Comparison of ENCODE assay signal across 21 cellular contexts in genomic region chrX:7153231-7153630, GRCh38. TPM values are rescaled to one million over a fixed set of nuclear protein-coding genes. Genes with fewer than 3 reads are reported as not detected.
DNase-seq lines count a peak whose midpoint lies in the region; ATAC-seq, FAIRE-seq and TF ChIP-seq lines count a peak whose summit lies in the region.
"Had no signal": no experiment of that assay in that cellular context is flagged by ENCODE, and none has a peak within 500 bp of the region (broad histone marks: within the 10 kb centered on the region; RNA-seq: fewer than 3 reads in every experiment).

No MANE protein-coding gene starts in this region.

- H3K27ac Mint-ChIP-seq in stimulated activated naive CD8-positive, alpha-beta T cell treated with anti-CD3 and anti-CD28 coated beads, Interleukin-15, Interleukin-2, amounts not matched to agents 100 ng/mL and 50 ng/mL, for 24 hours = peak overlapping the region; percentile 61
- no peak overlapping the region for H3K27ac Mint-ChIP-seq in stimulated activated naive CD8-positive, alpha-beta T cell treated with anti-CD3 and anti-CD28 coated beads, Interleukin-15, amount 100 ng/mL, for 72 hours
- peak overlapping the region; percentile 56 for H3K27ac Mint-ChIP-seq in stimulated activated effector memory CD8-positive, alpha-beta T cell treated with anti-CD3 and anti-CD28 coated beads, Interleukin-12 subunit alpha, Interleukin-12 subunit beta, amount 100 ng/mL, for 72 hours
- H3K27ac Mint-ChIP-seq: B cell; CD4-positive, CD25-positive, alpha-beta regulatory T cell; CD8-positive, alpha-beta T cell had no signal

- no peak overlapping the region for H2AFZ ChIP-seq in GM12878 (ENCODE audit: control insufficient read depth, low read depth, low read length)

- H3K4me1 Mint-ChIP-seq in stimulated activated naive CD8-positive, alpha-beta T cell treated with anti-CD3 and anti-CD28 coated beads, Interleukin-15, Interleukin-2, amounts not matched to agents 100 ng/mL and 50 ng/mL, for 24 hours (ENCODE audit: low read depth) = no peaks in the 10 kb centered on the region
- H3K4me1 Mint-ChIP-seq in stimulated activated naive CD8-positive, alpha-beta T cell treated with anti-CD3 and anti-CD28 coated beads, Interleukin-15, amount 100 ng/mL, for 72 hours = no peaks in the 10 kb centered on the region
- no peaks in the 10 kb centered on the region for H3K4me1 Mint-ChIP-seq in stimulated activated effector memory CD8-positive, alpha-beta T cell treated with anti-CD3 and anti-CD28 coated beads, Interleukin-12 subunit alpha, Interleukin-12 subunit beta, amount 100 ng/mL, for 72 hours
- H3K4me1 Mint-ChIP-seq: B cell had no signal

- no peak for TF ChIP-seq RAD21 in GM12878 (IDR thresholded peaks at IDR 0.05; ENCODE audit: insufficient read depth, low read depth, low read length)

- H3K4me3 Mint-ChIP-seq in stimulated activated naive CD8-positive, alpha-beta T cell treated with anti-CD3 and anti-CD28 coated beads, Interleukin-15, Interleukin-2, amounts not matched to agents 100 ng/mL and 50 ng/mL, for 24 hours = no peak overlapping the region
- no peak overlapping the region for H3K4me3 Mint-ChIP-seq in stimulated activated naive CD8-positive, alpha-beta T cell treated with anti-CD3 and anti-CD28 coated beads, Interleukin-15, amount 100 ng/mL, for 72 hours
- no peak overlapping the region for H3K4me3 Mint-ChIP-seq in stimulated activated effector memory CD8-positive, alpha-beta T cell treated with anti-CD3 and anti-CD28 coated beads, Interleukin-12 subunit alpha, Interleukin-12 subunit beta, amount 100 ng/mL, for 72 hours
- H3K4me3 Mint-ChIP-seq: B cell; CD4-positive, CD25-positive, alpha-beta regulatory T cell; CD8-positive, alpha-beta T cell had no signal

- no peak overlapping the region for H3K9ac ChIP-seq in GM12878 (ENCODE audit: control insufficient read depth, insufficient read depth, low read length)
- H3K9ac ChIP-seq: BLaER1 had no signal

- RAD21 ChIA-PET in GM12878 (lab: Charles Lee; ENCODE audit: unreplicated experiment) = interaction anchor here (1.1 kb wide), 1 partner anchor 9 kb away, joined by 3 read pairs; no protein-coding TSS in a partner anchor

- H3K27me3 Mint-ChIP-seq in stimulated activated naive CD8-positive, alpha-beta T cell treated with anti-CD3 and anti-CD28 coated beads, Interleukin-15, Interleukin-2, amounts not matched to agents 100 ng/mL and 50 ng/mL, for 24 hours = no peaks in the 10 kb centered on the region
- H3K27me3 Mint-ChIP-seq in stimulated activated naive CD8-positive, alpha-beta T cell treated with anti-CD3 and anti-CD28 coated beads, Interleukin-15, amount 100 ng/mL, for 72 hours = no peaks in the 10 kb centered on the region
- H3K27me3 Mint-ChIP-seq: B cell; CD4-positive, CD25-positive, alpha-beta regulatory T cell had no signal

- no peak for TF ChIP-seq POLR2A in GM12878 (IDR thresholded peaks at IDR 0.05; ENCODE audit: low read depth, low read length)

- no peaks in the 10 kb centered on the region; the same call in 1 of the 2 replicates for H3K79me2 ChIP-seq in GM12878 (ENCODE audit: control insufficient read depth, insufficient read depth, low read length)

- no peaks in the 10 kb centered on the region; a peak in 1 of 4 replicates for H3K36me3 ChIP-seq in GM12878 (ENCODE audit: control insufficient read depth in 2 of 2, insufficient read depth in 2 of 2, low read length in 1 of 2)

- no peaks in the 10 kb centered on the region for H3K9me3 ChIP-seq in GM12878 (replicated peaks; ENCODE audit: control insufficient read depth, insufficient read depth, low read length)
- H3K9me3 ChIP-seq: BLaER1, Caco-2 had no signal

- FAIRE-seq in GM12878 (lab: Jason Lieb, UNC) = no peak
- FAIRE-seq: A204.1, D721Med, H54 had no signal

- H3K27me3 ChIP-seq in GM12878 (replicated peaks in 1 of 2; ENCODE audit: control insufficient read depth in 2 of 2, insufficient read depth in 2 of 2, low read length in 1 of 2) = no peaks in the 10 kb centered on the region
- H3K27me3 ChIP-seq: BLaER1 had no signal

- H3K9me3 Mint-ChIP-seq in stimulated activated naive CD8-positive, alpha-beta T cell treated with anti-CD3 and anti-CD28 coated beads, Interleukin-15, Interleukin-2, amounts not matched to agents 100 ng/mL and 50 ng/mL, for 24 hours = no peaks in the 10 kb centered on the region
- no peaks in the 10 kb centered on the region for H3K9me3 Mint-ChIP-seq in stimulated activated naive CD8-positive, alpha-beta T cell treated with anti-CD3 and anti-CD28 coated beads, Interleukin-15, amount 100 ng/mL, for 72 hours
- H3K9me3 Mint-ChIP-seq in stimulated activated effector memory CD8-positive, alpha-beta T cell treated with anti-CD3 and anti-CD28 coated beads, Interleukin-12 subunit alpha, Interleukin-12 subunit beta, amount 100 ng/mL, for 72 hours = no peaks in the 10 kb centered on the region
- H3K9me3 Mint-ChIP-seq: CD8-positive, alpha-beta T cell had no signal

- BruUV-seq in GM12878 (replicated peaks; lab: Mats Ljungman, UMichigan) = no TSS peak

- WGBS in GM12878 (ENCODE audit: insufficient coverage, insufficient replicate concordance, low lambda C conversion rate, missing lambda C conversion rate) = 53% methylated on average over 2 of the region's 2 CpGs

- no peak for TF ChIP-seq CTCF in GM12878 (IDR thresholded peaks at IDR 0.05 in 2 of 3, conservative IDR thresholded peaks at IDR 0.05 in 1 of 3; ENCODE audit: control insufficient read depth in 2 of 3, extremely low read depth in 1 of 3, insufficient read depth in 1 of 3, low read depth in 3 of 3, low read length in 3 of 3)

- no peaks in the 10 kb centered on the region for H4K20me1 ChIP-seq in GM12878 (ENCODE audit: control insufficient read depth, insufficient read depth)
- H4K20me1 ChIP-seq: BLaER1 had no signal

- DNase-seq in stimulated activated naive CD8-positive, alpha-beta T cell treated with anti-CD3 and anti-CD28 coated beads, Interleukin-15, amount 100 ng/mL, for 72 hours = no peak
- DNase-seq in GM12878 (ENCODE audit: low read depth, low spot score) = no peak
- DNase-seq in stimulated activated effector memory CD8-positive, alpha-beta T cell treated with anti-CD3 and anti-CD28 coated beads, Interleukin-12 subunit alpha, Interleukin-12 subunit beta, amount 100 ng/mL, for 72 hours (ENCODE audit: low spot score in 2 of 2) = no peak
- DNase-seq in SIG-M5 (lab: John Stamatoyannopoulos, UW) = no peak
- DNase-seq in nucleus accumbens (lab: John Stamatoyannopoulos, UW) = no peak
- no peak for DNase-seq in D341Med (ENCODE audit: low spot score)
- DNase-seq: Caco-2; CD4-positive, CD25-positive, alpha-beta regulatory T cell; CD8-positive, alpha-beta T cell; DMS 273 treated with DMSO at 0.1 percent for 48 hours; DMS79; GF-D8; GOT3; HCEC 1CT had no signal

- SMC1A ChIA-PET in GM12878 (lab: Charles Lee; ENCODE audit: uncharacterized antibody, unreplicated experiment) = no interaction called here

- intact Hi-C loops in GM12878 (cut with micrococcal nuclease; ENCODE audit: unreplicated experiment) = no loop called here

- POLR2A ChIA-PET in GM12878 (lab: Charles Lee) = no interaction called here

- peaks cover 9% of the 10 kb centered on the region; the same call in 1 of the 2 replicates for H3K4me1 ChIP-seq in GM12878 (ENCODE audit: control insufficient read depth, insufficient read depth, low read length)
- H3K4me1 ChIP-seq: Caco-2 had no signal

- H3K4me2 ChIP-seq in GM12878 (ENCODE audit: control insufficient read depth, insufficient read depth) = no peak overlapping the region
- H3K4me2 ChIP-seq: BLaER1 had no signal

- H3K4me3 ChIP-seq in GM12878 = no peak overlapping the region
- H3K4me3 ChIP-seq: BLaER1 had no signal

- in situ Hi-C loops in GM12878 (cut with MboI) = no loop called here

- H3K27ac ChIP-seq in GM12878 (ENCODE audit: control insufficient read depth, insufficient read depth) = no peak overlapping the region
- H3K27ac ChIP-seq: 22Rv1, BLaER1 had no signal

- CTCF ChIA-PET in GM12878 (lab: Yijun Ruan, JAX) = no interaction called here

- no peak for TF ChIP-seq EP300 in GM12878 (IDR thresholded peaks at IDR 0.05; ENCODE audit: borderline replicate concordance in 1 of 2, control insufficient read depth in 1 of 2, low read depth in 2 of 2, low read length in 2 of 2)

- H3K36me3 Mint-ChIP-seq in stimulated activated naive CD8-positive, alpha-beta T cell treated with anti-CD3 and anti-CD28 coated beads, Interleukin-15, Interleukin-2, amounts not matched to agents 100 ng/mL and 50 ng/mL, for 24 hours (ENCODE audit: low read depth) = no peaks in the 10 kb centered on the region
- peaks cover 9% of the 10 kb centered on the region for H3K36me3 Mint-ChIP-seq in stimulated activated effector memory CD8-positive, alpha-beta T cell treated with anti-CD3 and anti-CD28 coated beads, Interleukin-12 subunit alpha, Interleukin-12 subunit beta, amount 100 ng/mL, for 72 hours
- H3K36me3 Mint-ChIP-seq: CD4-positive, CD25-positive, alpha-beta regulatory T cell; CD8-positive, alpha-beta T cell had no signal

- no peak for ATAC-seq in stimulated activated naive CD8-positive, alpha-beta T cell treated with anti-CD3 and anti-CD28 coated beads, Interleukin-15, amount 100 ng/mL, for 72 hours
- ATAC-seq in GM12878 = no peak
- no peak for ATAC-seq in stimulated activated effector memory CD8-positive, alpha-beta T cell treated with anti-CD3 and anti-CD28 coated beads, Interleukin-12 subunit alpha, Interleukin-12 subunit beta, amount 100 ng/mL, for 72 hours
- ATAC-seq: CD8-positive, alpha-beta T cell had no signal

RNA-seq across cellular contexts. Expression of gene PUDP, which starts 5.3 kb away (rescaled TPM):
- total RNA-seq in GM12878 (2013; cell fraction: nucleolus; rRNA removed) = 37.5 and 37.8 TPM in 2 replicates
- total RNA-seq in GM12878 (2014; rRNA removed) (30.8 and 33.5 TPM in 2 replicates), GM12878 (2014; rRNA removed; fragmentation: Illumina TruSeq; extraction: Trizol) (35.6 and 38.6 TPM in 2 replicates), GM12878 (2021) (51.6 and 58.6 TPM in 2 replicates)
- 29.9 TPM for polyA plus RNA-seq in GM12878 (2011; ENCODE audit: low read depth)
- polyA plus RNA-seq in GM12878 (2011; rRNA removed) (81.2 and 89.2 TPM in 2 replicates), GM12878 (2014; fragmentation: Illumina TruSeq; extraction: Trizol) (61.2 and 62.5 TPM in 2 replicates), GM12878 (2014; fragmentation: Nextera tagmentation; extraction: Ambion mirVana) (10 to 100 TPM; 68.9 to 83.5 TPM), GM12878 (2014; rRNA removed) (46.3 and 58.9 TPM in 2 replicates), GM12878 (2016; fragmentation: Nextera tagmentation; extraction: Ambion mirVana) (10 to 100 TPM; 61.0 to 64.7 TPM)
- polyA plus RNA-seq in GM12878 (2011; cell fraction: cytosol; rRNA removed) = 61.1 and 61.2 TPM in 2 replicates
- 32.2 and 34.9 TPM in 2 replicates for polyA plus RNA-seq in GM12878 (2011; cell fraction: nucleus; rRNA removed)
- 35.7 and 40.1 TPM in 2 replicates for polyA plus RNA-seq in GM12878 (2012)
- 69.1 and 71.5 TPM in 2 replicates for polyA minus RNA-seq in GM12878 (2011; rRNA and poly(A)+ RNA removed)
- 14.2 and 20.7 TPM in 2 replicates for polyA minus RNA-seq in GM12878 (2011; cell fraction: cytosol; rRNA and poly(A)+ RNA removed)
- 23.2 and 33.6 TPM in 2 replicates for polyA minus RNA-seq in GM12878 (2011; cell fraction: nucleus; rRNA and poly(A)+ RNA removed)

RNA-seq across cellular contexts. Expression of gene STS, which starts 5.7 kb away (rescaled TPM):
- total RNA-seq in GM12878 (2013; cell fraction: nucleolus; rRNA removed) = 41.8 and 44.8 TPM in 2 replicates
- total RNA-seq in GM12878 (2014; rRNA removed) (4.6 and 4.8 TPM in 2 replicates), GM12878 (2014; rRNA removed; fragmentation: Illumina TruSeq; extraction: Trizol) (5.1 and 5.3 TPM in 2 replicates), GM12878 (2021) (5.3 and 6.1 TPM in 2 replicates)
- 8.9 TPM for polyA plus RNA-seq in GM12878 (2011; ENCODE audit: low read depth)
- polyA plus RNA-seq in GM12878 (2011; rRNA removed) (19.4 and 19.6 TPM in 2 replicates), GM12878 (2014; fragmentation: Illumina TruSeq; extraction: Trizol) (7.0 and 7.2 TPM in 2 replicates), GM12878 (2014; fragmentation: Nextera tagmentation; extraction: Ambion mirVana) (1 to 10 TPM; 1.6 to 1.7 TPM), GM12878 (2014; rRNA removed) (2.4 and 3.2 TPM in 2 replicates), GM12878 (2016; fragmentation: Nextera tagmentation; extraction: Ambion mirVana) (1 to 10 TPM; 3.4 to 4.8 TPM)
- 14.9 and 16.4 TPM in 2 replicates for polyA plus RNA-seq in GM12878 (2011; cell fraction: cytosol; rRNA removed)
- polyA plus RNA-seq in GM12878 (2011; cell fraction: nucleus; rRNA removed) = 11.4 and 13.1 TPM in 2 replicates
- 7.6 and 10.6 TPM in 2 replicates for polyA plus RNA-seq in GM12878 (2012)
- polyA minus RNA-seq in GM12878 (2011; rRNA and poly(A)+ RNA removed) = 43.4 and 45.0 TPM in 2 replicates
- polyA minus RNA-seq in GM12878 (2011; cell fraction: cytosol; rRNA and poly(A)+ RNA removed) = 11.5 and 12.5 TPM in 2 replicates
- polyA minus RNA-seq in GM12878 (2011; cell fraction: nucleus; rRNA and poly(A)+ RNA removed) = 16.2 and 23.8 TPM in 2 replicates

Comparison
In these comparisons a context has a peak if more than half of its experiments do, and no peak if none do; other contexts are left out.
1. H3K27ac Mint-ChIP-seq: peak in stimulated activated naive CD8-positive, alpha-beta T cell treated with anti-CD3 and anti-CD28 coated beads, Interleukin-15, Interleukin-2, amounts not matched to agents 100 ng/mL and 50 ng/mL, for 24 hours (single experiment) and stimulated activated effector memory CD8-positive, alpha-beta T cell treated with anti-CD3 and anti-CD28 coated beads, Interleukin-12 subunit alpha, Interleukin-12 subunit beta, amount 100 ng/mL, for 72 hours (single experiment); none in stimulated activated naive CD8-positive, alpha-beta T cell treated with anti-CD3 and anti-CD28 coated beads, Interleukin-15, amount 100 ng/mL, for 72 hours (0 of 2).